ENCODE assay signal across 1 cellular context in genomic region chr14:104461676-104462443, GRCh38.
A peak's percentile ranks its signal among the peaks of the same experiment; 100 is the strongest.
TF ChIP-seq lines count a peak whose summit lies in the region.

No MANE protein-coding gene starts in this region.

TF ChIP-seq in H1, 55 proteins besides CTCF, POLR2A, EP300 and RAD21:
- TF ChIP-seq SIN3A (conservative IDR thresholded peaks at IDR 0.05 in 1 of 2, IDR thresholded peaks at IDR 0.05 in 1 of 2; ENCODE audit: low read depth in 1 of 2, low read length in 2 of 2) (no peak), SUZ12 (IDR thresholded peaks at IDR 0.05; ENCODE audit: low read length) (peak; percentile 50; the same call in 1 of the 2 replicates), EZH2 (IDR thresholded peaks at IDR 0.05; ENCODE audit: low read depth, low read length, severe bottlenecking) (peak; percentile 30), CBX8 (IDR thresholded peaks at IDR 0.05; ENCODE audit: borderline replicate concordance, low read depth, low read length) (no peak), RNF2 (IDR thresholded peaks at IDR 0.05; ENCODE audit: borderline replicate concordance, low read depth, low read length, missing control alignments, poor library complexity, severe bottlenecking) (no peak), KDM4A (IDR thresholded peaks at IDR 0.05; ENCODE audit: low read depth, low read length, severe bottlenecking) (peak; percentile 51), SIX5 (IDR thresholded peaks at IDR 0.05; ENCODE audit: low read depth, low read length) (no peak)
